ENCODE assay signal across 13 cellular contexts in the genomic region with DNA sequence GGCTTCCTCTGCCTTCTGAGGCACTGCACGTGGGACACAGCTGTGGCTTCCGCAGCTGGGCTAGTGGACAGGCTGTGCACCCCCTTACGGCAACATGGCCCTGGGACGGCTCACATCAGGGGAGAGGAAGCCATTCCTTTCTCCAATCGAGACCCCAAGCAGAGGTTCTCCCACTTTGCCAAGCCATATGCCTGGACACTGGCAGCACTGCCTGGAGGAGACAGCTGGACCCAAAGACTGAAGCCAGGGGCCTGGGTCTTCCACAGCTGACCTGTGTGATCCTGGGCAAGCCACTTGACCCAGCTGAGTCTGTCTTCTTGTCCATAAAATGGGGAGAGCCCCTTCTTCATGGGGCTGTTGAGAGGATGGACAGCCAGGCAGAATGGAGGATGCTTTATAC.
DNase-seq lines count a peak whose midpoint lies in the region; TF ChIP-seq lines count a peak whose summit lies in the region.
"Had no signal": no experiment of that assay in that cellular context is flagged by ENCODE, and none has a peak within 500 bp of the region (broad histone marks: within the 10 kb centered on the region; RNA-seq: fewer than 3 reads in every experiment).

No MANE protein-coding gene starts in this region.

- H3K4me1 ChIP-seq in BLaER1, result peaks cover 11% of the 10 kb centered on the region
- H3K4me1 ChIP-seq in BLaER1 treated with 17β-estradiol and CSF1 and Interleukin-3, amounts not matched to agents 10 nM and 100 nM, result peaks cover 0 to 12% (median 9%) of the 10 kb centered on the region in 10 experiments; a peak in 13 of 20 replicates
- H3K4me1 ChIP-seq in esophagus muscularis mucosa, result no peaks in the 10 kb centered on the region
- H3K4me1 ChIP-seq: A549 had no signal

- H3K4me3 Mint-ChIP-seq in osteocyte (ENCODE audit: unreplicated experiment), result no peak overlapping the region
- H3K4me3 Mint-ChIP-seq: CD4-positive, CD25-positive, alpha-beta regulatory T cell; H9 had no signal

- H3K9me3 ChIP-seq in BLaER1 (peaks cover 33% of the 10 kb centered on the region), esophagus muscularis mucosa (peaks cover 0 to 20% (median 13%) of the 10 kb centered on the region in 4 donors)
- H3K9me3 ChIP-seq in BLaER1 treated with 17β-estradiol and CSF1 and Interleukin-3, amounts not matched to agents 10 nM and 100 nM (replicated peaks in 1 of 11), result peaks cover 26 to 41% (median 29%) of the 10 kb centered on the region in 11 experiments

- H3K27ac Mint-ChIP-seq in osteocyte (ENCODE audit: unreplicated experiment), result no peak overlapping the region
- H3K27ac Mint-ChIP-seq: CD4-positive, CD25-positive, alpha-beta regulatory T cell; H9 had no signal

- no peaks in the 10 kb centered on the region for H3K4me1 Mint-ChIP-seq in osteocyte (ENCODE audit: unreplicated experiment)
- H3K4me1 Mint-ChIP-seq: CD4-positive, CD25-positive, alpha-beta regulatory T cell; H9 had no signal

- H3K9me3 Mint-ChIP-seq in osteocyte (ENCODE audit: unreplicated experiment), result peaks cover 9% of the 10 kb centered on the region

- 100% methylated on average over 2 of the region's 5 CpGs for WGBS in esophagus muscularis mucosa

- H3K4me2 ChIP-seq in BLaER1, result peak overlapping the region; percentile 54
- H3K4me2 ChIP-seq in BLaER1 treated with 17β-estradiol and CSF1 and Interleukin-3, amounts not matched to agents 10 nM and 100 nM, result peak overlapping the region in 7 of 11 experiments; percentile 24 to 59 (median 44); a peak in 11 of 22 replicates
- H3K4me2 ChIP-seq: A549 had no signal

- H3K4me3 ChIP-seq in BLaER1 (no peak overlapping the region), esophagus muscularis mucosa (no peak overlapping the region)
- H3K4me3 ChIP-seq in BLaER1 treated with 17β-estradiol and CSF1 and Interleukin-3, amounts not matched to agents 10 nM and 100 nM, result no peak overlapping the region
- H3K4me3 ChIP-seq: A549, GM12878 had no signal

- DNase-seq in esophagus muscularis mucosa (ENCODE audit: extremely low spot score), result peak; percentile 53
- DNase-seq in osteocyte (ENCODE audit: extremely low spot score, unreplicated experiment), result peak; percentile 57
- no peak for DNase-seq in RPMI8226
- no peak for DNase-seq in NCI-H345 treated with DMSO at 0.1 percent for 48 hours (lab: John Stamatoyannopoulos, UW; ENCODE audit: unreplicated experiment)
- DNase-seq: CD4-positive, CD25-positive, alpha-beta regulatory T cell; DMS79; GOT3; H9; IMR-90 had no signal

- H3K27ac ChIP-seq in BLaER1 (no peak overlapping the region), esophagus muscularis mucosa (replicated peaks in 1 of 4) (no peak overlapping the region)
- no peak overlapping the region for H3K27ac ChIP-seq in BLaER1 treated with 17β-estradiol and CSF1 and Interleukin-3, amounts not matched to agents 10 nM and 100 nM
- H3K27ac ChIP-seq: A549 had no signal

- no peak for TF ChIP-seq POLR2A in esophagus muscularis mucosa (IDR thresholded peaks at IDR 0.05; ENCODE audit: low read depth)

- TF ChIP-seq EP300 in esophagus muscularis mucosa (IDR thresholded peaks at IDR 0.05), result no peak

- no peak overlapping the region for H3K9ac ChIP-seq in BLaER1
- no peak overlapping the region for H3K9ac ChIP-seq in BLaER1 treated with 17β-estradiol and CSF1 and Interleukin-3, amounts not matched to agents 10 nM and 100 nM

- TF ChIP-seq CTCF in esophagus muscularis mucosa (IDR thresholded peaks at IDR 0.05) (no peak), osteocyte (IDR thresholded peaks at IDR 0.05) (no peak)

- no peaks in the 10 kb centered on the region for H4K20me1 ChIP-seq in BLaER1
- H4K20me1 ChIP-seq in BLaER1 treated with 17β-estradiol and CSF1 and Interleukin-3, amounts not matched to agents 10 nM and 100 nM, result no peaks in the 10 kb centered on the region

- peaks cover 6% of the 10 kb centered on the region for H3K36me3 Mint-ChIP-seq in osteocyte (ENCODE audit: unreplicated experiment)
- H3K36me3 Mint-ChIP-seq: CD4-positive, CD25-positive, alpha-beta regulatory T cell had no signal

- intact Hi-C loops in esophagus muscularis mucosa (cut with DNase I), result no loop called here

- H3K27me3 Mint-ChIP-seq in osteocyte (ENCODE audit: unreplicated experiment), result peaks cover 3% of the 10 kb centered on the region

- H3K27me3 ChIP-seq in BLaER1, result no peaks in the 10 kb centered on the region
- H3K27me3 ChIP-seq in BLaER1 treated with 17β-estradiol and CSF1 and Interleukin-3, amounts not matched to agents 10 nM and 100 nM, result no peaks in the 10 kb centered on the region
- peaks cover 0 to 5% (median 0%) of the 10 kb centered on the region in 4 donors for H3K27me3 ChIP-seq in esophagus muscularis mucosa

- H3K36me3 ChIP-seq in BLaER1 (no peaks in the 10 kb centered on the region), esophagus muscularis mucosa (peaks cover 0 to 4% (median 2%) of the 10 kb centered on the region in 4 donors)
- no peaks in the 10 kb centered on the region for H3K36me3 ChIP-seq in BLaER1 treated with 17β-estradiol and CSF1 and Interleukin-3, amounts not matched to agents 10 nM and 100 nM

Comparison
In these comparisons a context has a peak if more than half of its experiments do, and no peak if none do; other contexts are left out.
1. DNase-seq: peak in esophagus muscularis mucosa (single experiment) and osteocyte (single experiment); none in RPMI8226 (single experiment) and NCI-H345 treated with DMSO at 0.1 percent for 48 hours (single experiment).